In the genomic region with DNA sequence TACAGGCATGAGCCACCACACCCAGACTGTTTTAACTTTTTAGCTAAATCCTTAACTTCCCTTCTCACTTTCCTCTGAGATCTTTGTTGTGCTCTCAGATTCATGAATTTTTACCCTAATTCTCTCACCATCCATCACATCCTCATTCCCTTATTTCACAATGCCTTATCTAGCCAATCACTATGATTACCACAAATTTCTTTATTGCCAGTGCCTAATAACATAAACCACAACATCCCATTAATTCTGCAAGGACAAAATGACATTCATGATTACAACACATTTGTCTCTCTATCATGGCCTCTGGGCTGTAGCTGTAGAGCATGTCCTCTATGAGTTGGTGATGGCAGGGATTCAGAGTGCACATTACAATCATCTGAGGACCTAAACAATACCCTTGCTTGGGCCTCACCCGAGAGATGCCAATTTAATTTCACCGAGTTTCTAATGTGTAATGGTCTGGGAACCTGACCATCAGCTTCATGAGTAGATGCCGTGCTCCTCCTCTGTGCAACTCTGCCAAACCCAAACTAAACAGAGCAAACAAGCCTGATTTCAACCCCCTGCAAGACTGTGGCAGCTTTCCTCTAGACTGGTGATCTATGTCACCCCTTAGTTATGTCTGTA, we compare ENCODE assay signal across 16 cellular contexts.
"Had no signal": no experiment of that assay in that cellular context is flagged by ENCODE, and none has a peak within 500 bp of the region (broad histone marks: within the 10 kb centered on the region; RNA-seq: fewer than 3 reads in every experiment).

No MANE protein-coding gene starts in this region.

- H3K9me3 ChIP-seq: colonic mucosa, right atrium auricular region, tibial nerve had no signal

- H3K27ac Mint-ChIP-seq: activated CD4-positive, alpha-beta T cell treated with anti-CD3 and anti-CD28 coated beads for 36 hours; activated CD8-positive, alpha-beta T cell treated with anti-CD3 and anti-CD28 coated beads, Interleukin-2, amount 10 ng/mL, durations not matched to agents 7 days and 5 days; activated naive CD8-positive, alpha-beta T cell treated with anti-CD3 and anti-CD28 coated beads, Interleukin-2, amount 50 U/mL, for 24 hours; activated T-helper 1 cell treated with anti-CD3 and anti-CD28 coated beads, Interleukin-12 subunit alpha, Interleukin-12 subunit beta, Interleukin-2, Interleukin-4 antibody, amounts not matched to agents 30 ng/mL and 10 ng/mL and 1 ng/mL, durations not matched to agents 14 hours and 24 hours and 36 hours; naive thymus-derived CD4-positive, alpha-beta T cell; stimulated activated memory B cell treated with anti-CD40 and anti-IgM and Interleukin-4, amounts not matched to agents 10 μg/mL and 1 μg/mL and 100 μg/mL, for 72 hours; T-cell had no signal

- H3K36me3 Mint-ChIP-seq: naive thymus-derived CD4-positive, alpha-beta T cell; stimulated activated memory B cell treated with anti-CD40 and anti-IgM and Interleukin-4, amounts not matched to agents 10 μg/mL and 1 μg/mL and 100 μg/mL, for 72 hours; T-cell had no signal

- H3K27ac ChIP-seq: colonic mucosa, WERI-Rb-1 had no signal

- H3K27me3 ChIP-seq: colonic mucosa, right atrium auricular region, tibial nerve had no signal

- H3K4me3 ChIP-seq: colonic mucosa, right atrium auricular region, tibial nerve had no signal

- DNase-seq: activated CD4-positive, alpha-beta T cell treated with anti-CD3 and anti-CD28 coated beads for 36 hours; activated CD8-positive, alpha-beta memory T cell treated with anti-CD3 and anti-CD28 coated beads, Interleukin-2, amount 50 U/mL, for 48 hours; activated CD8-positive, alpha-beta T cell treated with anti-CD3 and anti-CD28 coated beads, Interleukin-2, amount 10 ng/mL, durations not matched to agents 7 days and 5 days; activated naive CD4-positive, alpha-beta T cell treated with Interleukin-2 at 50 U/mL for 16 hours; activated naive CD8-positive, alpha-beta T cell treated with anti-CD3 and anti-CD28 coated beads, Interleukin-2, amount 50 U/mL, for 24 hours; caudate nucleus; colonic mucosa; naive thymus-derived CD4-positive, alpha-beta T cell; posterior cingulate gyrus; stimulated activated CD4-positive, alpha-beta T cell treated with anti-CD3 and anti-CD28 coated beads, Interleukin-1b, Interleukin-23, amount 100 ng/mL, for 48 hours; T-cell; WERI-Rb-1 had no signal

- H3K9me3 Mint-ChIP-seq: activated naive CD8-positive, alpha-beta T cell treated with anti-CD3 and anti-CD28 coated beads, Interleukin-2, amount 50 U/mL, for 24 hours; activated T-helper 1 cell treated with anti-CD3 and anti-CD28 coated beads, Interleukin-12 subunit alpha, Interleukin-12 subunit beta, Interleukin-2, Interleukin-4 antibody, amounts not matched to agents 30 ng/mL and 10 ng/mL and 1 ng/mL, durations not matched to agents 14 hours and 24 hours and 36 hours; stimulated activated memory B cell treated with anti-CD40 and anti-IgM and Interleukin-4, amounts not matched to agents 10 μg/mL and 1 μg/mL and 100 μg/mL, for 72 hours; T-cell had no signal

- H3K4me1 ChIP-seq: colonic mucosa had no signal

- H3K4me3 Mint-ChIP-seq: activated CD4-positive, alpha-beta T cell treated with anti-CD3 and anti-CD28 coated beads for 36 hours; activated CD8-positive, alpha-beta T cell treated with anti-CD3 and anti-CD28 coated beads, Interleukin-2, amount 10 ng/mL, durations not matched to agents 7 days and 5 days; activated naive CD8-positive, alpha-beta T cell treated with anti-CD3 and anti-CD28 coated beads, Interleukin-2, amount 50 U/mL, for 24 hours; activated T-helper 1 cell treated with anti-CD3 and anti-CD28 coated beads, Interleukin-12 subunit alpha, Interleukin-12 subunit beta, Interleukin-2, Interleukin-4 antibody, amounts not matched to agents 30 ng/mL and 10 ng/mL and 1 ng/mL, durations not matched to agents 14 hours and 24 hours and 36 hours; naive thymus-derived CD4-positive, alpha-beta T cell; stimulated activated memory B cell treated with anti-CD40 and anti-IgM and Interleukin-4, amounts not matched to agents 10 μg/mL and 1 μg/mL and 100 μg/mL, for 72 hours; T-cell had no signal

- H3K4me1 Mint-ChIP-seq: activated naive CD8-positive, alpha-beta T cell treated with anti-CD3 and anti-CD28 coated beads, Interleukin-2, amount 50 U/mL, for 24 hours; stimulated activated memory B cell treated with anti-CD40 and anti-IgM and Interleukin-4, amounts not matched to agents 10 μg/mL and 1 μg/mL and 100 μg/mL, for 72 hours had no signal

- ATAC-seq: activated CD4-positive, alpha-beta T cell treated with anti-CD3 and anti-CD28 coated beads for 36 hours; activated CD8-positive, alpha-beta T cell treated with anti-CD3 and anti-CD28 coated beads, Interleukin-2, amount 10 ng/mL, durations not matched to agents 7 days and 5 days; activated naive CD8-positive, alpha-beta T cell treated with anti-CD3 and anti-CD28 coated beads, Interleukin-2, amount 50 U/mL, for 24 hours; naive thymus-derived CD4-positive, alpha-beta T cell; stimulated activated memory B cell treated with anti-CD40 and anti-IgM and Interleukin-4, amounts not matched to agents 10 μg/mL and 1 μg/mL and 100 μg/mL, for 72 hours; T-cell had no signal

- H3K36me3 ChIP-seq: colonic mucosa, right atrium auricular region, tibial nerve, WERI-Rb-1 had no signal
